ENCODE assay signal across 10 cellular contexts in the genomic region with DNA sequence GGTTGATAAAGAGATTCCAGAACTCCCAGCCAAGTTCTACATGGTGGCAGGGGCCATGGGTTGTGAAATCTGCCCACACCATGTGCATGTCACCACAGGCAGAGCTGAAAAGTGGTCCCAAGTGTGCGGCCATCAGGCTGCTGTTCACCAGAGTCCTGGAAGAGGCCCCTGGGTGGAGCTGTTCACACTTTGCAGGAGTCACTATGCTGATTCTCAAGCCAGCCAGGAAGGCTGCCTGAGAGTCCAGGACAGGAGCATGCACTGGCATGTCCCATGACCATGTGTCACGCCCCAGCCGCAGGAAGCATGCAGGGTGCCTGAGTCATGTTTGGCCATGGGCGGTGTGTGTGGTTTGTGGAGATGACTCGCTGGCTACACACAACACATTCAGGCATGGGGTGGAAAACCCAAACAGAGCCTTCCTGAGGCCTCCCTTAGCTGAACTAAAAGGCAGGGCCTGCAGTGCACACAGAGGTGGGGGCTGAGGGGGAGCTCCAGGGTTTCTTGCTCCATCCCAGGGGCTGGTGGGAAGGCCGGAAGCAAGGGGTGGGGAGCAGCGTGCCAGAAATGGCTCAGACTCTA. TPM values are rescaled to one million over a fixed set of nuclear protein-coding genes. Genes with fewer than 3 reads are reported as not detected.
DNase-seq lines count a peak whose midpoint lies in the region; ATAC-seq, FAIRE-seq and TF ChIP-seq lines count a peak whose summit lies in the region.
"Had no signal": no experiment of that assay in that cellular context is flagged by ENCODE, and none has a peak within 500 bp of the region (broad histone marks: within the 10 kb centered on the region; RNA-seq: fewer than 3 reads in every experiment).

No MANE protein-coding gene starts in this region.

- peak overlapping the region; percentile 65 for H3K27ac Mint-ChIP-seq in T-helper 2 cell treated with Interferon-gamma antibody and Interleukin-4, amounts not matched to agents 5 μg/mL and 100 μg/mL, for 36 hours

- H3K4me3 Mint-ChIP-seq in T-helper 2 cell treated with Interferon-gamma antibody and Interleukin-4, amounts not matched to agents 5 μg/mL and 100 μg/mL, for 36 hours: peak overlapping the region; percentile 43
- H3K4me3 Mint-ChIP-seq: nephron had no signal

- ATAC-seq in HG03469 (IDR thresholded peaks at IDR 0.05; ENCODE audit: unreplicated experiment): peak; percentile 53

- no peaks in the 10 kb centered on the region for H3K27me3 ChIP-seq in ascending aorta

- DNase-seq in NCI-H2196 (lab: John Stamatoyannopoulos, UW; ENCODE audit: unreplicated experiment): peak; percentile 27
- no peak for DNase-seq in NCI-H2196 treated with DMSO at 0.1 percent for 48 hours (lab: John Stamatoyannopoulos, UW; ENCODE audit: unreplicated experiment)
- peak; percentile 95 for DNase-seq in T-helper 2 cell treated with Interferon-gamma antibody and Interleukin-4, amounts not matched to agents 5 μg/mL and 100 μg/mL, for 36 hours (ENCODE audit: low spot score)
- DNase-seq in ascending aorta (ENCODE audit: low spot score in 2 of 2): peak; percentile 94 to 96
- peak; percentile 95 for DNase-seq in kidney
- peak; percentile 73 for DNase-seq in stimulated activated CD4-positive, alpha-beta T cell treated with anti-CD3 and anti-CD28 coated beads, Interleukin-2, amount 100 ng/mL, for 48 hours
- DNase-seq in germinal center (ENCODE audit: low spot score): no peak

- H3K4me1 ChIP-seq in ascending aorta (peaks cover 0 to 13% of the 10 kb centered on the region in 2 donors), kidney (ENCODE audit: control insufficient read depth in 1 of 2, insufficient read depth in 1 of 2, low read depth in 1 of 2, low read length in 2 of 2) (peaks cover 0 to 2% of the 10 kb centered on the region in 2 donors)

- H3K36me3 Mint-ChIP-seq in T-helper 2 cell treated with Interferon-gamma antibody and Interleukin-4, amounts not matched to agents 5 μg/mL and 100 μg/mL, for 36 hours (ENCODE audit: low read depth): no peaks in the 10 kb centered on the region

- no peaks in the 10 kb centered on the region for H3K9me3 Mint-ChIP-seq in T-helper 2 cell treated with Interferon-gamma antibody and Interleukin-4, amounts not matched to agents 5 μg/mL and 100 μg/mL, for 36 hours
- H3K9me3 Mint-ChIP-seq: nephron had no signal

- H3K27ac ChIP-seq in ascending aorta (peak overlapping the region; percentile 75 to 82), kidney (ENCODE audit: low read depth in 2 of 2, low read length in 2 of 2) (peak overlapping the region; percentile 32 to 65)
- H3K27ac ChIP-seq: C4-2B had no signal

- TF ChIP-seq CTCF in ascending aorta (IDR thresholded peaks at IDR 0.05) (peak in 2 of 3 experiments; percentile 32 to 42), kidney (IDR thresholded peaks at IDR 0.05; ENCODE audit: borderline replicate concordance, extremely low read depth, insufficient read depth) (no peak)

- no peaks in the 10 kb centered on the region for H3K27me3 Mint-ChIP-seq in T-helper 2 cell treated with Interferon-gamma antibody and Interleukin-4, amounts not matched to agents 5 μg/mL and 100 μg/mL, for 36 hours (ENCODE audit: low read depth)

- peaks cover 17% of the 10 kb centered on the region for H3K4me1 Mint-ChIP-seq in T-helper 2 cell treated with Interferon-gamma antibody and Interleukin-4, amounts not matched to agents 5 μg/mL and 100 μg/mL, for 36 hours (ENCODE audit: low read depth)

- intact Hi-C loops in ascending aorta (cut with DNase I) (loop anchor here (2.0 kb wide), 1 partner anchor 50 kb away; the partner anchor contains the start of gene VPS37B), kidney (cut with DNase I) (no loop called here)

- no peaks in the 10 kb centered on the region for H3K9me3 ChIP-seq in ascending aorta
- no peaks in the 10 kb centered on the region for H3K9me3 ChIP-seq in kidney (ENCODE audit: control insufficient read depth in 1 of 2, low read length in 2 of 2)

- H3K36me3 ChIP-seq in ascending aorta: no peaks in the 10 kb centered on the region
- no peaks in the 10 kb centered on the region for H3K36me3 ChIP-seq in kidney (ENCODE audit: control insufficient read depth in 1 of 2, insufficient read depth in 2 of 2, low read length in 2 of 2)

- H3K9ac ChIP-seq in kidney (ENCODE audit: low read length in 2 of 2): no peak overlapping the region

- FAIRE-seq in kidney (lab: Jason Lieb, UNC): no peak

- H3K4me3 ChIP-seq in ascending aorta (no peak overlapping the region), kidney (ENCODE audit: low read length in 2 of 2) (no peak overlapping the region)

RNA-seq across cellular contexts. Expression of gene ABCB9, which starts 19.5 kb away (rescaled TPM):
- total RNA-seq in ascending aorta: 19.6 TPM
- 7.6 TPM for total RNA-seq in kidney
- polyA plus RNA-seq in kidney (ENCODE audit: insufficient read depth, low read depth, low replicate concordance): 4.6 TPM

RNA-seq across cellular contexts. Expression of gene OGFOD2, which starts 28.3 kb away (rescaled TPM):
- total RNA-seq in ascending aorta (19.6 TPM), kidney (22.9 TPM)
- polyA plus RNA-seq in kidney (ENCODE audit: insufficient read depth, low read depth, low replicate concordance): 27.5 TPM

RNA-seq across cellular contexts. Expression of gene ARL6IP4, which starts 33.7 kb away (rescaled TPM):
- total RNA-seq in ascending aorta: 197 TPM
- total RNA-seq in kidney: 168 TPM
- polyA plus RNA-seq in kidney (ENCODE audit: insufficient read depth, low read depth, low replicate concordance): 362 TPM

RNA-seq across cellular contexts. Expression of gene VPS37B, which starts 50.9 kb away (rescaled TPM):
- total RNA-seq in ascending aorta (31.8 TPM), kidney (47.8 TPM)
- 21.4 TPM for polyA plus RNA-seq in kidney (ENCODE audit: insufficient read depth, low read depth, low replicate concordance)

Comparison
In these comparisons a context has a peak if more than half of its experiments do, and no peak if none do; other contexts are left out.
1. DNase-seq: peak in NCI-H2196 (single experiment), T-helper 2 cell treated with Interferon-gamma antibody and Interleukin-4, amounts not matched to agents 5 μg/mL and 100 μg/mL, for 36 hours (single experiment), ascending aorta (2 of 2), kidney (single experiment) and stimulated activated CD4-positive, alpha-beta T cell treated with anti-CD3 and anti-CD28 coated beads, Interleukin-2, amount 100 ng/mL, for 48 hours (2 of 2); none in NCI-H2196 treated with DMSO at 0.1 percent for 48 hours (single experiment) and germinal center (single experiment).